Comparison of ENCODE assay signal across 16 cellular contexts in genomic region chr21:42237161-42237560, GRCh38. TPM values are rescaled to one million over a fixed set of nuclear protein-coding genes. Genes with fewer than 3 reads are reported as not detected.
A peak's percentile ranks its signal among the peaks of the same experiment; 100 is the strongest.
DNase-seq lines count a peak whose midpoint lies in the region; ATAC-seq and TF ChIP-seq lines count a peak whose summit lies in the region.
"Had no signal": no experiment of that assay in that cellular context is flagged by ENCODE, and none has a peak within 500 bp of the region (broad histone marks: within the 10 kb centered on the region; RNA-seq: fewer than 3 reads in every experiment).

No MANE protein-coding gene starts in this region.

- no peaks in the 10 kb centered on the region for H3K9me3 ChIP-seq in CD4-positive, alpha-beta T cell (ENCODE audit: control insufficient read depth, low read length)
- H3K9me3 ChIP-seq in IMR-90 (ENCODE audit: control insufficient read depth, insufficient read depth, low read length) (no peaks in the 10 kb centered on the region), neural progenitor cell (ENCODE audit: low read depth) (no peaks in the 10 kb centered on the region), gastroesophageal sphincter (no peaks in the 10 kb centered on the region)
- H3K9me3 ChIP-seq: breast epithelium had no signal

- H2BK15ac ChIP-seq in IMR-90 (ENCODE audit: low read depth, low read length) = no peak overlapping the region

- POLR2A ChIA-PET in CD4-positive, alpha-beta T cell (lab: Charles Lee) = interaction anchor here (3.3 to 3.6 kb wide), 2 partner anchors 9 to 17 kb away, joined by 15 to 33 read pairs; partner anchors contain the start of gene ABCG1
- POLR2A ChIA-PET in IMR-90 (lab: Charles Lee; ENCODE audit: unreplicated experiment) = interaction anchor here (0.5 kb wide), 1 partner anchor 13 kb away, joined by 4 read pairs; no protein-coding TSS in a partner anchor

- intact Hi-C loops in CD4-positive, alpha-beta T cell (cut with DNase I, micrococcal nuclease) = loop anchor here (5.0 to 10.0 kb wide), 5 partner anchors 75 to 1548 kb away; partner anchors contain the start of genes PRDM15 (in 1 of the 2) and RRP1 (in 1 of the 2)
- intact Hi-C loops in IMR-90 (cut with micrococcal nuclease) = no loop called here
- intact Hi-C loops in activated T-helper 2 cell treated with anti-CD3 and anti-CD28 coated beads, Interferon-gamma antibody, Interleukin-2, Interleukin-4, amounts not matched to agents 10 μg/mL and 5 μg/mL and 100 μg/mL, durations not matched to agents 14 hours and 24 hours and 36 hours (cut with micrococcal nuclease) = loop anchor here (2.0 to 10.0 kb wide), 3 partner anchors 16 to 288 kb away; no protein-coding TSS in a partner anchor

- CTCF ChIA-PET in CD4-positive, alpha-beta T cell (lab: Charles Lee) = interaction anchor here (1.0 to 4.1 kb wide), 5 partner anchors 9 to 92 kb away, joined by 3 to 30 read pairs (median 7); no protein-coding TSS in a partner anchor
- CTCF ChIA-PET in IMR-90 (lab: Yijun Ruan, JAX) = no interaction called here

- dilution Hi-C loops in IMR-90 (cut with HindIII; ENCODE audit: low sequenced_read_pairs, unreplicated experiment) = no loop called here

- BruUV-seq in IMR-90 (replicated peaks; lab: Mats Ljungman, UMichigan) = no TSS peak

- peaks cover 80% of the 10 kb centered on the region for H3K4me1 Mint-ChIP-seq in CD4-positive, alpha-beta T cell (ENCODE audit: low read depth)
- H3K4me1 Mint-ChIP-seq in activated T-helper 2 cell treated with anti-CD3 and anti-CD28 coated beads, Interferon-gamma antibody, Interleukin-2, Interleukin-4, amounts not matched to agents 10 μg/mL and 5 μg/mL and 100 μg/mL, durations not matched to agents 14 hours and 24 hours and 36 hours (ENCODE audit: low read depth) = peaks cover 63% of the 10 kb centered on the region
- H3K4me1 Mint-ChIP-seq in neural progenitor cell = peaks cover 37% of the 10 kb centered on the region

- in situ Hi-C loops in IMR-90 (cut with MboI; ENCODE audit: low sequenced_read_pairs) = no loop called here

- H3K4me1 ChIP-seq in IMR-90 (ENCODE audit: control insufficient read depth, insufficient read depth, low read length) (peaks cover 21% of the 10 kb centered on the region), neural progenitor cell (peaks cover 47% of the 10 kb centered on the region), gastroesophageal sphincter (peaks cover 13 to 66% (median 28%) of the 10 kb centered on the region in 3 donors)

- no peak overlapping the region for H2BK20ac ChIP-seq in IMR-90 (ENCODE audit: low read depth, low read length)

- peak overlapping the region; percentile 76 for H3K4me3 Mint-ChIP-seq in CD4-positive, alpha-beta T cell
- H3K4me3 Mint-ChIP-seq in activated T-helper 2 cell treated with anti-CD3 and anti-CD28 coated beads, Interferon-gamma antibody, Interleukin-2, Interleukin-4, amounts not matched to agents 10 μg/mL and 5 μg/mL and 100 μg/mL, durations not matched to agents 14 hours and 24 hours and 36 hours (ENCODE audit: low read depth) = peak overlapping the region; percentile 37
- H3K4me3 Mint-ChIP-seq in neural progenitor cell = peak overlapping the region; percentile 11
- H3K4me3 Mint-ChIP-seq: WTC11 had no signal

- H4K20me1 ChIP-seq in IMR-90 (ENCODE audit: insufficient read depth, low read length) (no peaks in the 10 kb centered on the region; the same call in 1 of the 2 replicates), neural progenitor cell (ENCODE audit: low read depth) (no peaks in the 10 kb centered on the region)

- WGBS in IMR-90 (ENCODE audit: extremely low coverage in 2 of 2, insufficient read length in 1 of 2), 2 experiments = 92% methylated on average over 2 of the region's 5 CpGs; no CpG with 5 or more reads in 1 of the 2 experiments
- 92 to 97% methylated on average over 2 to 5 of the region's 5 CpGs for WGBS in gastroesophageal sphincter (ENCODE audit: low coverage in 1 of 2), 2 donors

- H3K4me2 ChIP-seq in IMR-90 (ENCODE audit: low read depth, low read length) = no peak overlapping the region
- no peak overlapping the region for H3K4me2 ChIP-seq in neural progenitor cell

- H3K56ac ChIP-seq in IMR-90 (ENCODE audit: extremely low read depth, insufficient read depth, low read length) = no peak overlapping the region

- no peaks in the 10 kb centered on the region for H3K36me3 ChIP-seq in IMR-90 (ENCODE audit: control insufficient read depth, insufficient read depth, low read length)
- no peaks in the 10 kb centered on the region for H3K36me3 ChIP-seq in neural progenitor cell
- no peaks in the 10 kb centered on the region for H3K36me3 ChIP-seq in gastroesophageal sphincter
- H3K36me3 ChIP-seq: breast epithelium had no signal

- H3K27me3 Mint-ChIP-seq in CD4-positive, alpha-beta T cell = no peaks in the 10 kb centered on the region
- H3K27me3 Mint-ChIP-seq in activated T-helper 2 cell treated with anti-CD3 and anti-CD28 coated beads, Interferon-gamma antibody, Interleukin-2, Interleukin-4, amounts not matched to agents 10 μg/mL and 5 μg/mL and 100 μg/mL, durations not matched to agents 14 hours and 24 hours and 36 hours (ENCODE audit: low read depth) = no peaks in the 10 kb centered on the region
- peaks cover 16% of the 10 kb centered on the region for H3K27me3 Mint-ChIP-seq in neural progenitor cell (ENCODE audit: insufficient read depth, low read depth)

- ATAC-seq in CD4-positive, alpha-beta T cell (ENCODE audit: poor library complexity) = no peak
- ATAC-seq in IMR-90 (ENCODE audit: low read depth) (no peak), GM21423 (IDR thresholded peaks at IDR 0.05; ENCODE audit: unreplicated experiment) (no peak), gastroesophageal sphincter (no peak)
- ATAC-seq: SK-N-SH treated with all-trans-retinoic acid at 6 μM for 48 hours, WTC11 had no signal

- no peak overlapping the region for H2BK120ac ChIP-seq in IMR-90 (ENCODE audit: low read depth, low read length)

- no peaks in the 10 kb centered on the region for H3K79me2 ChIP-seq in neural progenitor cell (ENCODE audit: low read depth)

- no peak overlapping the region for H2AK5ac ChIP-seq in IMR-90 (ENCODE audit: low read depth, low read length)

- no peak overlapping the region for H3K18ac ChIP-seq in IMR-90 (ENCODE audit: low read depth, low read length)

- H4K5ac ChIP-seq in IMR-90 (ENCODE audit: low read depth, low read length) = no peak overlapping the region

- H3K9ac ChIP-seq in IMR-90 (ENCODE audit: low read depth, low read length) (no peak overlapping the region), neural progenitor cell (no peak overlapping the region)

- H4K91ac ChIP-seq in IMR-90 (ENCODE audit: insufficient read depth, low read depth, low read length) = no peak overlapping the region

- H3K27ac Mint-ChIP-seq in CD4-positive, alpha-beta T cell = peak overlapping the region; percentile 90
- H3K27ac Mint-ChIP-seq in activated T-helper 2 cell treated with anti-CD3 and anti-CD28 coated beads, Interferon-gamma antibody, Interleukin-2, Interleukin-4, amounts not matched to agents 10 μg/mL and 5 μg/mL and 100 μg/mL, durations not matched to agents 14 hours and 24 hours and 36 hours = peak overlapping the region; percentile 82
- no peak overlapping the region for H3K27ac Mint-ChIP-seq in neural progenitor cell
- H3K27ac Mint-ChIP-seq: WTC11 had no signal

- H3F3A ChIP-seq in neural progenitor cell (ENCODE audit: low read depth) = peaks cover 13% of the 10 kb centered on the region

- 0 out of 2 replicates have a peak overlapping the region, but pooled peaks have one; percentile 14 for H3K23ac ChIP-seq in IMR-90 (ENCODE audit: low read depth, low read length)

- H2AK9ac ChIP-seq in IMR-90 (replicated peaks; ENCODE audit: low read depth, low read length, poor library complexity) = no peak overlapping the region

- H3K4me3 ChIP-seq in IMR-90 (ENCODE audit: insufficient read depth, low read depth, low read length) (no peak overlapping the region), neural progenitor cell (no peak overlapping the region), gastroesophageal sphincter (no peak overlapping the region)
- H3K4me3 ChIP-seq: breast epithelium had no signal

- no peak overlapping the region for H2BK5ac ChIP-seq in IMR-90 (ENCODE audit: low read depth, low read length, poor library complexity, severe bottlenecking)

- no peak for TF ChIP-seq CTCF in CD4-positive, alpha-beta T cell (IDR thresholded peaks at IDR 0.05)
- no peak for TF ChIP-seq CTCF in IMR-90 (conservative IDR thresholded peaks at IDR 0.05; ENCODE audit: low read depth, low read length)
- no peak for TF ChIP-seq CTCF in neural progenitor cell (IDR thresholded peaks at IDR 0.05)
- TF ChIP-seq CTCF in gastroesophageal sphincter (IDR thresholded peaks at IDR 0.05) = no peak

- TF ChIP-seq EP300 in gastroesophageal sphincter (IDR thresholded peaks at IDR 0.05) = no peak

- H3K27me3 ChIP-seq in CD4-positive, alpha-beta T cell (ENCODE audit: control insufficient read depth, insufficient read depth, low read length) = no peaks in the 10 kb centered on the region
- peaks cover 20% of the 10 kb centered on the region for H3K27me3 ChIP-seq in IMR-90 (ENCODE audit: control insufficient read depth, insufficient read depth, low read length)
- peaks cover 22% of the 10 kb centered on the region for H3K27me3 ChIP-seq in neural progenitor cell
- no peaks in the 10 kb centered on the region for H3K27me3 ChIP-seq in gastroesophageal sphincter
- H3K27me3 ChIP-seq: breast epithelium had no signal

- DNase-seq in CD4-positive, alpha-beta T cell = no peak
- DNase-seq in IMR-90 (no peak), neural progenitor cell (ENCODE audit: low spot score) (no peak)
- no peak for DNase-seq in activated T-helper 2 cell treated with anti-CD3 and anti-CD28 coated beads, Interferon-gamma antibody, Interleukin-2, Interleukin-4, amounts not matched to agents 10 μg/mL and 5 μg/mL and 100 μg/mL, durations not matched to agents 14 hours and 24 hours and 36 hours (ENCODE audit: low spot score)
- no peak for DNase-seq in stimulated activated CD4-positive, alpha-beta T cell treated with anti-CD3 and anti-CD28 coated beads, Interleukin-12 subunit alpha, Interleukin-12 subunit beta, amount 100 ng/mL, for 4 hours
- DNase-seq: COR-L47, GDM1, islet precursor cell, KBM-7, NCI-H1417 treated with DMSO at 0.1 percent for 48 hours, NCI-H2227 treated with DMSO at 0.1 percent for 48 hours had no signal

- no peak overlapping the region for H2AFZ ChIP-seq in IMR-90 (replicated peaks; ENCODE audit: low read length, poor library complexity)
- H2AFZ ChIP-seq in neural progenitor cell (replicated peaks) = no peak overlapping the region

- H3K27ac ChIP-seq in CD4-positive, alpha-beta T cell (ENCODE audit: low read depth, low read length) = peak overlapping the region; percentile 94
- H3K27ac ChIP-seq in IMR-90 (ENCODE audit: insufficient read depth, low read length) (no peak overlapping the region), neural progenitor cell (no peak overlapping the region), gastroesophageal sphincter (peak overlapping the region in 1 of 4 donors; percentile 9)
- H3K27ac ChIP-seq: breast epithelium had no signal

- TF ChIP-seq POLR2A in IMR-90 (IDR thresholded peaks at IDR 0.05; ENCODE audit: low read depth, low read length) = no peak
- no peak for TF ChIP-seq POLR2A in gastroesophageal sphincter (IDR thresholded peaks at IDR 0.05)

- no peaks in the 10 kb centered on the region for H3K9me3 Mint-ChIP-seq in CD4-positive, alpha-beta T cell
- H3K9me3 Mint-ChIP-seq in activated T-helper 2 cell treated with anti-CD3 and anti-CD28 coated beads, Interferon-gamma antibody, Interleukin-2, Interleukin-4, amounts not matched to agents 10 μg/mL and 5 μg/mL and 100 μg/mL, durations not matched to agents 14 hours and 24 hours and 36 hours = no peaks in the 10 kb centered on the region
- no peaks in the 10 kb centered on the region for H3K9me3 Mint-ChIP-seq in neural progenitor cell
- H3K9me3 Mint-ChIP-seq: WTC11 had no signal

- no peaks in the 10 kb centered on the region for H3K79me1 ChIP-seq in IMR-90 (ENCODE audit: low read depth in 1 of 2, low read length in 2 of 2)

- peaks cover 9% of the 10 kb centered on the region for H3K36me3 Mint-ChIP-seq in CD4-positive, alpha-beta T cell (ENCODE audit: low read depth)
- H3K36me3 Mint-ChIP-seq in activated T-helper 2 cell treated with anti-CD3 and anti-CD28 coated beads, Interferon-gamma antibody, Interleukin-2, Interleukin-4, amounts not matched to agents 10 μg/mL and 5 μg/mL and 100 μg/mL, durations not matched to agents 14 hours and 24 hours and 36 hours (ENCODE audit: low read depth) = peaks cover 8% of the 10 kb centered on the region
- H3K36me3 Mint-ChIP-seq in neural progenitor cell = no peaks in the 10 kb centered on the region
- H3K36me3 Mint-ChIP-seq: WTC11 had no signal

- 0 out of 2 replicates have a peak, but pooled peaks cover 6% of the 10 kb centered on the region for H3K9me1 ChIP-seq in IMR-90 (ENCODE audit: insufficient read depth, low read length)

- no peak for TF ChIP-seq RAD21 in IMR-90 (IDR thresholded peaks at IDR 0.05; ENCODE audit: low read length)

- H3K14ac ChIP-seq in IMR-90 (replicated peaks; ENCODE audit: low read depth, low read length) = no peak overlapping the region

- H4K8ac ChIP-seq in IMR-90 (ENCODE audit: low read depth in 2 of 2, low read length in 2 of 2) = no peak overlapping the region

- no peak overlapping the region for H3K4ac ChIP-seq in IMR-90 (ENCODE audit: low read depth, low read length)

RNA-seq across cellular contexts. Expression of gene ABCG1, which starts 18.2 kb away (rescaled TPM):
- 100 to 1,000 TPM; 109 to 116 TPM for total RNA-seq in CD4-positive, alpha-beta T cell
- total RNA-seq in IMR-90 (2012; rRNA removed) (under 0.01 and 0.36 TPM in 2 replicates), neural progenitor cell (ENCODE audit: low replicate concordance) (1.9 and 2.0 TPM in 2 replicates), gastroesophageal sphincter (10 to 100 TPM; 15.9 to 21.8 (median 18.0) TPM)
- 0.14 and 0.19 TPM in 2 replicates for polyA plus RNA-seq in IMR-90 (2012; rRNA removed)
- 0.13 and 0.23 TPM in 2 replicates for polyA plus RNA-seq in IMR-90 (2012; cell fraction: cytosol; rRNA removed)
- 0.20 and 0.23 TPM in 2 replicates for polyA plus RNA-seq in IMR-90 (2012; cell fraction: nucleus; rRNA removed; ENCODE audit: low replicate concordance)
- 5.7 and 8.0 TPM in 2 replicates for total RNA-seq in activated T-helper 2 cell treated with anti-CD3 and anti-CD28 coated beads, Interferon-gamma antibody, Interleukin-2, Interleukin-4, amounts not matched to agents 10 μg/mL and 5 μg/mL and 100 μg/mL, durations not matched to agents 14 hours and 24 hours and 36 hours

Comparison
In these comparisons a context has a peak if more than half of its experiments do, and no peak if none do; other contexts are left out.
1. H3K4me3 Mint-ChIP-seq: peak in every context shown above with its lines; median percentile 76 in CD4-positive, alpha-beta T cell; 37 in activated T-helper 2 cell treated with anti-CD3 and anti-CD28 coated beads, Interferon-gamma antibody, Interleukin-2, Interleukin-4, amounts not matched to agents 10 μg/mL and 5 μg/mL and 100 μg/mL, durations not matched to agents 14 hours and 24 hours and 36 hours; 11 in neural progenitor cell.
2. RNA of gene ABCG1, which starts 18.2 kb away (total RNA-seq): 109 to 116 TPM in CD4-positive, alpha-beta T cell; 15.9 to 21.8 TPM in gastroesophageal sphincter, 5.7 to 8.0 TPM in activated T-helper 2 cell treated with anti-CD3 and anti-CD28 coated beads, Interferon-gamma antibody, Interleukin-2, Interleukin-4, amounts not matched to agents 10 μg/mL and 5 μg/mL and 100 μg/mL, durations not matched to agents 14 hours and 24 hours and 36 hours, 1.9 to 2.0 TPM in neural progenitor cell and under 0.01 to 0.36 TPM in IMR-90; every median in the first group is over 4 times any median in the second.